33 cellular contexts compared by ENCODE assay signal in the genomic region with DNA sequence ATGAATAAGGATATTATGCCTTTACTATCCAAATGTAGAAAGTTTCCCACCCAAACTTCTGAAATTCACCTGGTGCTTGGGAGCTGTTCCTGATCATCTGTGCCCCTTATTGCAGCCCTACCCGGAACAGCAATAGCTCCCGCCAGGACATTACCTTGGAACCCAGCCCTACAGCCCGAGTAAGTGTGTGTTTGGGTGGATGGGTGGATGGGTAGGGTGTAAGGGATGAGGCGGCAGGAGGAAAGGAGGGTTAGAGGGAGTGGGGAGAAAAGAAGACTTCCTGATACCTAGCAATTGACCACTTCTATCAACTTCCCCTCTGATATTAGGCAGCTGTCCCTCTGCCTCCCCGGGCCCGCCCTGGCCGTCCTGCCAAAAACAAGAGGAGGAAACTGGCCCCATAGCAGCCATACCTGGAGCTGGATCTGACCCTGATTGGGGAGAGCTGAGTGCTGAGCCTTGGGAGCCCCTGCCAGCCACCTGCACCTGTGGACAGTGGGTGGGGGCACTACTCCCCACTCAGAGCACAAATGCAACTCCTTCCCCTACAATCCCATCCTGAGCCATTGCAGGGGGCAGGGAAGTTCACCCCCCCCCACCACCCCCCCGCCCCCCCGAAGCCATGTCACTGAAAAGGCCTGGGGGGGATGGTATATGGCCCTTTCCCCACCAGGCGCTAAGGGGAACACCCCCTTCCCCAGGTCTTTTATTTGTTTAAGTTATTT. TPM values are rescaled to one million over a fixed set of nuclear protein-coding genes. Genes with fewer than 3 reads are reported as not detected.
A peak's percentile ranks its signal among the peaks of the same experiment; 100 is the strongest.
DNase-seq lines count a peak whose midpoint lies in the region; ATAC-seq, FAIRE-seq and TF ChIP-seq lines count a peak whose summit lies in the region.
"Had no signal": no experiment of that assay in that cellular context is flagged by ENCODE, and none has a peak within 500 bp of the region (broad histone marks: within the 10 kb centered on the region; RNA-seq: fewer than 3 reads in every experiment).

No MANE protein-coding gene starts in this region.

- peaks cover 11% of the 10 kb centered on the region for H3K4me1 Mint-ChIP-seq in activated naive CD8-positive, alpha-beta T cell treated with anti-CD3 and anti-CD28 coated beads, Interleukin-2, amount 50 U/mL, for 24 hours
- peaks cover 18% of the 10 kb centered on the region for H3K4me1 Mint-ChIP-seq in activated naive CD8-positive, alpha-beta T cell treated with anti-CD3 and anti-CD28 coated beads for 36 hours
- H3K4me1 Mint-ChIP-seq in H9 (peaks cover 6 to 23% of the 10 kb centered on the region in 2 experiments), endothelial cell (ENCODE audit: unreplicated experiment) (peaks cover 11% of the 10 kb centered on the region)
- H3K4me1 Mint-ChIP-seq in stimulated activated effector memory CD8-positive, alpha-beta T cell treated with anti-CD3 and anti-CD28 coated beads, Interleukin-12 subunit alpha, Interleukin-12 subunit beta, amount 100 ng/mL, for 72 hours, result peaks cover 27% of the 10 kb centered on the region

- H3K9me3 ChIP-seq in H9 (ENCODE audit: control insufficient read depth, low read depth, low read length), result no peaks in the 10 kb centered on the region
- H3K9me3 ChIP-seq: ascending aorta, ovary, suprapubic skin, upper lobe of right lung had no signal

- no peaks in the 10 kb centered on the region; the same call in 1 of the 2 replicates for H3K4me1 ChIP-seq in H9 (ENCODE audit: insufficient read depth, low read length)

- H3K79me2 ChIP-seq in H9 (ENCODE audit: insufficient read depth, low read length), result no peaks in the 10 kb centered on the region

- H3K23ac ChIP-seq in H9 (ENCODE audit: insufficient read length, low read depth, low read length), result no peak overlapping the region

- no peak overlapping the region for H3K4ac ChIP-seq in H9 (ENCODE audit: low read depth, low read length)

- peak overlapping the region; percentile 18 for H3K27ac Mint-ChIP-seq in activated naive CD8-positive, alpha-beta T cell treated with anti-CD3 and anti-CD28 coated beads, Interleukin-2, amount 50 U/mL, for 24 hours
- H3K27ac Mint-ChIP-seq in activated naive CD8-positive, alpha-beta T cell treated with anti-CD3 and anti-CD28 coated beads for 36 hours, result no peak overlapping the region
- peak overlapping the region in 2 of 3 experiments; percentile 34 to 63; a peak in 2 of 7 replicates for H3K27ac Mint-ChIP-seq in H9
- H3K27ac Mint-ChIP-seq in endothelial cell (ENCODE audit: unreplicated experiment), result peak overlapping the region; percentile 24
- H3K27ac Mint-ChIP-seq in stimulated activated effector memory CD8-positive, alpha-beta T cell treated with anti-CD3 and anti-CD28 coated beads, Interleukin-12 subunit alpha, Interleukin-12 subunit beta, amount 100 ng/mL, for 72 hours, result peak overlapping the region; percentile 71
- H3K27ac Mint-ChIP-seq in activated naive CD4-positive, alpha-beta T cell treated with anti-CD3 and anti-CD28 coated beads, Interleukin-2, amount 50 U/mL, for 72 hours, result no peak overlapping the region
- H3K27ac Mint-ChIP-seq: activated naive CD8-positive, alpha-beta T cell treated with anti-CD3 and anti-CD28 coated beads, Interleukin-2, amount 10 ng/mL, durations not matched to agents 7 days and 5 days; stimulated activated memory B cell treated with anti-CD40 and anti-IgM and Interleukin-4, amounts not matched to agents 10 μg/mL and 1 μg/mL and 100 μg/mL, for 72 hours had no signal

- H3K14ac ChIP-seq in H9 (ENCODE audit: insufficient read depth, low read length), result no peak overlapping the region

- H2BK12ac ChIP-seq in H9 (ENCODE audit: insufficient read length, low read depth, low read length), result no peak overlapping the region

- no peak overlapping the region for H3T11ph ChIP-seq in H9 (ENCODE audit: low read length)

- H3K18ac ChIP-seq in H9 (ENCODE audit: insufficient read length, low read depth, low read length), result no peak overlapping the region

- H2BK15ac ChIP-seq in H9 (ENCODE audit: low read depth, low read length), result no peak overlapping the region

- no peaks in the 10 kb centered on the region for H3K79me1 ChIP-seq in H9 (ENCODE audit: insufficient read depth, low read depth, low read length, poor library complexity, severe bottlenecking)

- H4K20me1 ChIP-seq in H9 (ENCODE audit: control insufficient read depth, insufficient read depth, insufficient read length), result no peaks in the 10 kb centered on the region

- no peak for ATAC-seq in activated naive CD8-positive, alpha-beta T cell treated with anti-CD3 and anti-CD28 coated beads, Interleukin-2, amount 50 U/mL, for 24 hours
- ATAC-seq in stimulated activated effector memory CD8-positive, alpha-beta T cell treated with anti-CD3 and anti-CD28 coated beads, Interleukin-12 subunit alpha, Interleukin-12 subunit beta, amount 100 ng/mL, for 72 hours, result no peak
- no peak for ATAC-seq in activated naive CD4-positive, alpha-beta T cell treated with anti-CD3 and anti-CD28 coated beads, Interleukin-2, amount 50 U/mL, for 72 hours
- ATAC-seq: left ventricle myocardium superior; stimulated activated memory B cell treated with anti-CD40 and anti-IgM and Interleukin-4, amounts not matched to agents 10 μg/mL and 1 μg/mL and 100 μg/mL, for 72 hours; upper lobe of right lung had no signal

- H3K56ac ChIP-seq in H9 (ENCODE audit: insufficient read length, low read depth, low read length), result no peak overlapping the region

- no peak overlapping the region for H4K91ac ChIP-seq in H9 (ENCODE audit: insufficient read length, low read depth, low read length)

- no peak for DNase-seq in activated naive CD8-positive, alpha-beta T cell treated with anti-CD3 and anti-CD28 coated beads, Interleukin-2, amount 50 U/mL, for 24 hours
- DNase-seq in activated naive CD8-positive, alpha-beta T cell treated with anti-CD3 and anti-CD28 coated beads for 36 hours, result no peak
- DNase-seq in H9 (no peak), endothelial cell (ENCODE audit: low spot score) (no peak), H54 (ENCODE audit: insufficient read length, low spot score) (no peak), CD1c-positive myeloid dendritic cell (ENCODE audit: extremely low spot score) (no peak)
- DNase-seq in stimulated activated effector memory CD8-positive, alpha-beta T cell treated with anti-CD3 and anti-CD28 coated beads, Interleukin-12 subunit alpha, Interleukin-12 subunit beta, amount 100 ng/mL, for 72 hours (ENCODE audit: low spot score in 2 of 2), result no peak
- no peak for DNase-seq in activated naive CD4-positive, alpha-beta T cell treated with anti-CD3 and anti-CD28 coated beads, Interleukin-2, amount 50 U/mL, for 72 hours (ENCODE audit: low spot score in 2 of 2)
- DNase-seq: activated CD4-positive, alpha-beta memory T cell treated with anti-CD3 and anti-CD28 coated beads, Interleukin-2, amount 10 ng/mL, durations not matched to agents 7 days and 5 days; activated CD4-positive, CD25-positive, alpha-beta regulatory T cell treated with anti-CD3 and anti-CD28 coated beads, Interleukin-2, amount 50 U/mL, for 72 hours; activated effector memory CD4-positive, alpha-beta T cell treated with anti-CD3 and anti-CD28 coated beads, Interleukin-2, amount 50 U/mL, for 16 hours; activated naive CD8-positive, alpha-beta T cell treated with anti-CD3 and anti-CD28 coated beads, Interleukin-2, amount 10 ng/mL, durations not matched to agents 7 days and 5 days; AML-193; CD8-positive, alpha-beta memory T cell; cortex of kidney; effector memory CD4-positive, alpha-beta T cell; EL; GOT3; Karpas-422; left ventricle myocardium superior; NCI-H1436; NCI-H2081 treated with DMSO at 0.1 percent for 48 hours; NCI-H2227 treated with DMSO at 0.1 percent for 48 hours; NCI-H69; ovary; PC-9; Right ventricle myocardium superior; upper lobe of right lung had no signal

- H2BK120ac ChIP-seq in H9 (ENCODE audit: low read depth, low read length, poor library complexity, severe bottlenecking), result no peak overlapping the region

- H3K23me2 ChIP-seq in H9 (ENCODE audit: insufficient read length, low read depth, low read length, poor library complexity, severe bottlenecking), result no peaks in the 10 kb centered on the region

- no peak overlapping the region for H3K4me2 ChIP-seq in H9 (ENCODE audit: insufficient read depth, insufficient read length, low read length)
- H3K4me2 ChIP-seq: PC-9 had no signal

- no peak for TF ChIP-seq CTCF in H9 (conservative IDR thresholded peaks at IDR 0.05)
- TF ChIP-seq CTCF in endothelial cell (IDR thresholded peaks at IDR 0.05; ENCODE audit: unreplicated experiment), result no peak

- H2AK5ac ChIP-seq in H9 (ENCODE audit: insufficient read length, low read length), result no peak overlapping the region

- no peak overlapping the region for H2BK5ac ChIP-seq in H9 (ENCODE audit: insufficient read length, low read length)

- no CpG with 5 or more reads among the region's 10 CpGs for WGBS in H9 (ENCODE audit: extremely low coverage, insufficient read length, low lambda C conversion rate)

- no peak overlapping the region for H3K27ac ChIP-seq in H9 (ENCODE audit: insufficient read length, low read depth, low read length)
- H3K27ac ChIP-seq: ovary, PC-9, suprapubic skin, upper lobe of right lung had no signal

- no peak for FAIRE-seq in H54 (lab: Jason Lieb, UNC)
- FAIRE-seq: GM19239, keratinocyte had no signal

- H3K4me3 Mint-ChIP-seq in activated naive CD8-positive, alpha-beta T cell treated with anti-CD3 and anti-CD28 coated beads, Interleukin-2, amount 50 U/mL, for 24 hours, result no peak overlapping the region
- H3K4me3 Mint-ChIP-seq in activated naive CD8-positive, alpha-beta T cell treated with anti-CD3 and anti-CD28 coated beads for 36 hours, result no peak overlapping the region
- no peak overlapping the region for H3K4me3 Mint-ChIP-seq in H9
- peak overlapping the region; percentile 47 for H3K4me3 Mint-ChIP-seq in endothelial cell (ENCODE audit: unreplicated experiment)
- H3K4me3 Mint-ChIP-seq in stimulated activated effector memory CD8-positive, alpha-beta T cell treated with anti-CD3 and anti-CD28 coated beads, Interleukin-12 subunit alpha, Interleukin-12 subunit beta, amount 100 ng/mL, for 72 hours, result no peak overlapping the region
- H3K4me3 Mint-ChIP-seq: activated CD4-positive, alpha-beta memory T cell treated with anti-CD3 and anti-CD28 coated beads, Interleukin-2, amount 10 ng/mL, durations not matched to agents 7 days and 5 days; activated naive CD8-positive, alpha-beta T cell treated with anti-CD3 and anti-CD28 coated beads, Interleukin-2, amount 10 ng/mL, durations not matched to agents 7 days and 5 days; CD8-positive, alpha-beta memory T cell; stimulated activated memory B cell treated with anti-CD40 and anti-IgM and Interleukin-4, amounts not matched to agents 10 μg/mL and 1 μg/mL and 100 μg/mL, for 72 hours had no signal

- no peaks in the 10 kb centered on the region for H3K27me3 ChIP-seq in H9 (ENCODE audit: insufficient read depth, low read length)
- H3K27me3 ChIP-seq: ascending aorta, ovary, suprapubic skin, upper lobe of right lung had no signal

- TF ChIP-seq POLR2A in H54 (IDR thresholded peaks at IDR 0.05; ENCODE audit: low read depth, low read length), result no peak

- H2BK20ac ChIP-seq in H9 (ENCODE audit: low read depth, low read length, poor library complexity, severe bottlenecking), result no peak overlapping the region

- H3K9ac ChIP-seq in H9 (ENCODE audit: extremely low read depth, insufficient read length, low read length), result no peak overlapping the region

- H3K9me3 Mint-ChIP-seq in activated naive CD8-positive, alpha-beta T cell treated with anti-CD3 and anti-CD28 coated beads, Interleukin-2, amount 50 U/mL, for 24 hours, result no peaks in the 10 kb centered on the region
- no peaks in the 10 kb centered on the region for H3K9me3 Mint-ChIP-seq in activated naive CD8-positive, alpha-beta T cell treated with anti-CD3 and anti-CD28 coated beads for 36 hours
- H3K9me3 Mint-ChIP-seq in H9 (no peaks in the 10 kb centered on the region), endothelial cell (ENCODE audit: unreplicated experiment) (no peaks in the 10 kb centered on the region)
- no peaks in the 10 kb centered on the region for H3K9me3 Mint-ChIP-seq in stimulated activated effector memory CD8-positive, alpha-beta T cell treated with anti-CD3 and anti-CD28 coated beads, Interleukin-12 subunit alpha, Interleukin-12 subunit beta, amount 100 ng/mL, for 72 hours
- no peaks in the 10 kb centered on the region for H3K9me3 Mint-ChIP-seq in activated naive CD4-positive, alpha-beta T cell treated with anti-CD3 and anti-CD28 coated beads, Interleukin-2, amount 50 U/mL, for 72 hours
- H3K9me3 Mint-ChIP-seq: activated CD4-positive, alpha-beta memory T cell treated with anti-CD3 and anti-CD28 coated beads, Interleukin-2, amount 10 ng/mL, durations not matched to agents 7 days and 5 days; activated naive CD8-positive, alpha-beta T cell treated with anti-CD3 and anti-CD28 coated beads, Interleukin-2, amount 10 ng/mL, durations not matched to agents 7 days and 5 days; CD8-positive, alpha-beta memory T cell; stimulated activated memory B cell treated with anti-CD40 and anti-IgM and Interleukin-4, amounts not matched to agents 10 μg/mL and 1 μg/mL and 100 μg/mL, for 72 hours had no signal

- no peak overlapping the region for H2AFZ ChIP-seq in H9 (ENCODE audit: low read length)
- H2AFZ ChIP-seq: PC-9 had no signal

- H4K5ac ChIP-seq in H9 (ENCODE audit: insufficient read length, low read depth, low read length), result no peak overlapping the region

- no peaks in the 10 kb centered on the region for H3K27me3 Mint-ChIP-seq in activated naive CD8-positive, alpha-beta T cell treated with anti-CD3 and anti-CD28 coated beads, Interleukin-2, amount 50 U/mL, for 24 hours
- no peaks in the 10 kb centered on the region for H3K27me3 Mint-ChIP-seq in activated naive CD8-positive, alpha-beta T cell treated with anti-CD3 and anti-CD28 coated beads for 36 hours
- H3K27me3 Mint-ChIP-seq in H9 (ENCODE audit: low read depth) (no peaks in the 10 kb centered on the region), endothelial cell (ENCODE audit: unreplicated experiment) (peaks cover 18% of the 10 kb centered on the region)
- H3K27me3 Mint-ChIP-seq: activated CD4-positive, alpha-beta memory T cell treated with anti-CD3 and anti-CD28 coated beads, Interleukin-2, amount 10 ng/mL, durations not matched to agents 7 days and 5 days; activated naive CD8-positive, alpha-beta T cell treated with anti-CD3 and anti-CD28 coated beads, Interleukin-2, amount 10 ng/mL, durations not matched to agents 7 days and 5 days; CD8-positive, alpha-beta memory T cell; stimulated activated memory B cell treated with anti-CD40 and anti-IgM and Interleukin-4, amounts not matched to agents 10 μg/mL and 1 μg/mL and 100 μg/mL, for 72 hours had no signal

- no peak overlapping the region for H4K8ac ChIP-seq in H9 (replicated peaks; ENCODE audit: insufficient read length, low read depth, low read length)

- H3K36me3 Mint-ChIP-seq in activated naive CD8-positive, alpha-beta T cell treated with anti-CD3 and anti-CD28 coated beads, Interleukin-2, amount 50 U/mL, for 24 hours (ENCODE audit: low read depth), result peaks cover 27% of the 10 kb centered on the region
- H3K36me3 Mint-ChIP-seq in activated naive CD8-positive, alpha-beta T cell treated with anti-CD3 and anti-CD28 coated beads for 36 hours, result peaks cover 19% of the 10 kb centered on the region
- peaks cover 26 to 82% (median 79%) of the 10 kb centered on the region in 3 experiments; a peak in 6 of 7 replicates for H3K36me3 Mint-ChIP-seq in H9 (ENCODE audit: insufficient read depth in 1 of 3, low read depth in 3 of 3)
- peaks cover 43% of the 10 kb centered on the region for H3K36me3 Mint-ChIP-seq in endothelial cell (ENCODE audit: low read depth, unreplicated experiment)
- peaks cover 100% of the 10 kb centered on the region for H3K36me3 Mint-ChIP-seq in stimulated activated effector memory CD8-positive, alpha-beta T cell treated with anti-CD3 and anti-CD28 coated beads, Interleukin-12 subunit alpha, Interleukin-12 subunit beta, amount 100 ng/mL, for 72 hours
- peaks cover 6 to 10% of the 10 kb centered on the region in 2 donors for H3K36me3 Mint-ChIP-seq in activated naive CD4-positive, alpha-beta T cell treated with anti-CD3 and anti-CD28 coated beads, Interleukin-2, amount 50 U/mL, for 72 hours

RNA-seq across cellular contexts. Expression of gene MBD6, which starts 6.4 kb away (rescaled TPM):
- 10 to 100 TPM; 38.5 to 44.8 TPM for total RNA-seq in activated naive CD8-positive, alpha-beta T cell treated with anti-CD3 and anti-CD28 coated beads for 36 hours
- total RNA-seq in H9 (2021) (66.0 and 66.8 TPM in 2 replicates), endothelial cell (ENCODE audit: unreplicated experiment) (99.0 TPM)
- total RNA-seq in activated naive CD4-positive, alpha-beta T cell treated with anti-CD3 and anti-CD28 coated beads, Interleukin-2, amount 50 U/mL, for 72 hours, result 10 to 100 TPM; 66.4 to 77.5 TPM

RNA-seq across cellular contexts. Expression of gene DDIT3, which starts 8.7 kb away (rescaled TPM):
- total RNA-seq in activated naive CD8-positive, alpha-beta T cell treated with anti-CD3 and anti-CD28 coated beads for 36 hours, result 10 to 100 TPM; 30.7 to 33.4 TPM
- total RNA-seq in H9 (2021) (12.8 and 14.1 TPM in 2 replicates), endothelial cell (ENCODE audit: unreplicated experiment) (4.2 TPM)
- 10 to 100 TPM; 24.9 to 79.8 TPM for total RNA-seq in activated naive CD4-positive, alpha-beta T cell treated with anti-CD3 and anti-CD28 coated beads, Interleukin-2, amount 50 U/mL, for 72 hours

RNA-seq across cellular contexts. Expression of gene DCTN2, which starts 18.0 kb away (rescaled TPM):
- 10 to 100 TPM; 73.6 to 81.3 TPM for total RNA-seq in activated naive CD8-positive, alpha-beta T cell treated with anti-CD3 and anti-CD28 coated beads for 36 hours
- total RNA-seq in H9 (2021) (96.6 and 97.7 TPM in 2 replicates), endothelial cell (ENCODE audit: unreplicated experiment) (195 TPM)
- total RNA-seq in activated naive CD4-positive, alpha-beta T cell treated with anti-CD3 and anti-CD28 coated beads, Interleukin-2, amount 50 U/mL, for 72 hours, result 100 to 1,000 TPM in 1 of 2 donors, 10 to 100 TPM in 1; 77.1 to 122 TPM

RNA-seq across cellular contexts. Expression of gene KIF5A, which starts 20.9 kb away (rescaled TPM):
- 1 to 10 TPM; 1.5 to 1.7 TPM for total RNA-seq in activated naive CD8-positive, alpha-beta T cell treated with anti-CD3 and anti-CD28 coated beads for 36 hours
- total RNA-seq in H9 (2021) (17.7 and 18.5 TPM in 2 replicates), endothelial cell (ENCODE audit: unreplicated experiment) (0.46 TPM)
- total RNA-seq in activated naive CD4-positive, alpha-beta T cell treated with anti-CD3 and anti-CD28 coated beads, Interleukin-2, amount 50 U/mL, for 72 hours, result 1 to 10 TPM in 1 of 2 donors, under 1 TPM in 1; 0.75 to 3.4 TPM
- total RNA-seq: ascending aorta had no signal

RNA-seq across cellular contexts. Expression of gene MARS1, which starts 41.1 kb away (rescaled TPM):
- total RNA-seq in activated naive CD8-positive, alpha-beta T cell treated with anti-CD3 and anti-CD28 coated beads for 36 hours, result 100 to 1,000 TPM; 423 to 460 TPM
- total RNA-seq in H9 (2021) (352 and 368 TPM in 2 replicates), endothelial cell (ENCODE audit: unreplicated experiment) (183 TPM)
- total RNA-seq in activated naive CD4-positive, alpha-beta T cell treated with anti-CD3 and anti-CD28 coated beads, Interleukin-2, amount 50 U/mL, for 72 hours, result 100 to 1,000 TPM; 267 to 292 TPM

Comparison
In these comparisons a context has a peak if more than half of its experiments do, and no peak if none do; other contexts are left out.
1. H3K27ac Mint-ChIP-seq: peak in activated naive CD8-positive, alpha-beta T cell treated with anti-CD3 and anti-CD28 coated beads, Interleukin-2, amount 50 U/mL, for 24 hours (single experiment), H9 (2 of 3), endothelial cell (single experiment) and stimulated activated effector memory CD8-positive, alpha-beta T cell treated with anti-CD3 and anti-CD28 coated beads, Interleukin-12 subunit alpha, Interleukin-12 subunit beta, amount 100 ng/mL, for 72 hours (single experiment); none in activated naive CD8-positive, alpha-beta T cell treated with anti-CD3 and anti-CD28 coated beads for 36 hours (single experiment) and activated naive CD4-positive, alpha-beta T cell treated with anti-CD3 and anti-CD28 coated beads, Interleukin-2, amount 50 U/mL, for 72 hours (0 of 2).